In the genomic region with DNA sequence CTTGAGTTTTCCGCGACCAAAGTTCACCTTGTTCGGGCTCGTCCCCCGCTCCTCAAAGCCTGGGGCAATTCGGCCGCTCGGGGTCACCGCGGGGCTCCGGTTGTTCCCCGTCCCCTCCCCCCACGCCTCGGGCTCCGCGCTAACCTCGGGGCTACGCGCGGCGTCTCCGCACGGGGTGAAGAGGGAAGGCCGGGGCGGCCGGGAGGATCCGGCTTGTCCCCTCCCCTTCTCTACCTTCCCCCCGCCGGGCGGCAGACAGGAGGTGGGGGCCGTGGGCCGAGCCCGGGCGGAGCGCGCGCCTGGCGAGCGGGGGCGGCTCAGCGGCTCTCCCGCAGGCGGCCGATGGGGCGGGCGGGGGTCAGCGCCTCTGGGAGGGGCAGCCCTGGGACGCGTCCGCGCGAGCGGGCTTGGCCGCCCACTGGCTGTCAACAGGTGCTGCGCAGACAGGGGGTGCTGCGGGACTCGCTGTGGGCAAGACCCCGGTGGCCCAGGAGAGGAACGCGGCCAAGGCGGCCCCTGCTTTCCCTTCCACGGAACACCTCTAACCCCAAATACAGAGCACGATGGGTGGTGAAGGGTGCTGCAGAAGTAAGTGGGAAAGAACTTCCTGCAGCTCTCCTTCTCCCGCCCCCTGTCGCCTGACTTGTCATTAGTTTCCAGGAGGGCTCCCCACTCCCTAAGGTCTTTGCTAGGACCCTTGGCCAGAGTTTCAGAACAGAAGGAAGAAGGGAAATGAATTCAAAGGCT, we compare ENCODE assay signal across 8 cellular contexts. TPM values are rescaled to one million over a fixed set of nuclear protein-coding genes. Genes with fewer than 3 reads are reported as not detected.
A peak's percentile ranks its signal among the peaks of the same experiment; 100 is the strongest.
DNase-seq lines count a peak whose midpoint lies in the region; ATAC-seq and TF ChIP-seq lines count a peak whose summit lies in the region.

A gene with protein sequence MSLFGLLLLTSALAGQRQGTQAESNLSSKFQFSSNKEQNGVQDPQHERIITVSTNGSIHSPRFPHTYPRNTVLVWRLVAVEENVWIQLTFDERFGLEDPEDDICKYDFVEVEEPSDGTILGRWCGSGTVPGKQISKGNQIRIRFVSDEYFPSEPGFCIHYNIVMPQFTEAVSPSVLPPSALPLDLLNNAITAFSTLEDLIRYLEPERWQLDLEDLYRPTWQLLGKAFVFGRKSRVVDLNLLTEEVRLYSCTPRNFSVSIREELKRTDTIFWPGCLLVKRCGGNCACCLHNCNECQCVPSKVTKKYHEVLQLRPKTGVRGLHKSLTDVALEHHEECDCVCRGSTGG (minus strand): TSS at position 177 of the 747 bp plus-strand sequence. CDS start 896 bp downstream, outside the sequence.

- peak within 1 kb of the TSS; percentile 63; the same call in 1 of the 2 replicates for H3K27ac ChIP-seq in MM.1S (ENCODE audit: low read length)
- H3K27ac ChIP-seq in naive thymus-derived CD4-positive, alpha-beta T cell (ENCODE audit: low read depth, low read length): no peak within 1 kb of the TSS
- peak within 1 kb of the TSS; percentile 87 for H3K27ac ChIP-seq in vagina

- H3K27me3 ChIP-seq in MM.1S (replicated peaks; ENCODE audit: insufficient read depth, low read length) (no peaks in the 10 kb centered on the region), vagina (no peaks in the 10 kb centered on the region)
- peaks cover 0 to 13% of the 10 kb centered on the region in 2 donors for H3K27me3 ChIP-seq in naive thymus-derived CD4-positive, alpha-beta T cell (ENCODE audit: control insufficient read depth in 2 of 2, insufficient read depth in 2 of 2, low read length in 2 of 2)

- H3K4me2 ChIP-seq in MM.1S (ENCODE audit: low read depth, low read length): peak within 1 kb of the TSS; percentile 91

- no peaks in the 10 kb centered on the region for H4K20me1 ChIP-seq in MM.1S (ENCODE audit: insufficient read depth, low read length)

- H3K36me3 Mint-ChIP-seq in activated CD4-positive, alpha-beta T cell treated with anti-CD3 and anti-CD28 coated beads, Interleukin-2, amount 10 ng/mL, durations not matched to agents 7 days and 5 days (ENCODE audit: low read depth): no peaks in the 10 kb centered on the region
- peaks cover 3% of the 10 kb centered on the region for H3K36me3 Mint-ChIP-seq in activated T-helper 1 cell treated with anti-CD3 and anti-CD28 coated beads, Interleukin-12 subunit alpha, Interleukin-12 subunit beta, Interleukin-2, Interleukin-4 antibody, amounts not matched to agents 30 ng/mL and 10 ng/mL and 1 ng/mL, durations not matched to agents 14 hours and 24 hours and 36 hours (ENCODE audit: low read depth)
- peaks cover 0 to 7% (median 0%) of the 10 kb centered on the region in 5 donors for H3K36me3 Mint-ChIP-seq in naive thymus-derived CD4-positive, alpha-beta T cell

- H3K4me3 ChIP-seq in MM.1S (ENCODE audit: low read length) (peak within 1 kb of the TSS; percentile 77), foreskin fibroblast (ENCODE audit: low read depth in 1 of 2, low read length in 2 of 2) (peak within 1 kb of the TSS; percentile 93 to 97), vagina (peak within 1 kb of the TSS; percentile 68 to 94)
- no peak within 1 kb of the TSS for H3K4me3 ChIP-seq in naive thymus-derived CD4-positive, alpha-beta T cell (ENCODE audit: low read length)

- no peaks in the 10 kb centered on the region for H3K9me2 ChIP-seq in MM.1S (replicated peaks; ENCODE audit: insufficient read depth, low read length)

- no peaks in the 10 kb centered on the region for H3K79me2 ChIP-seq in MM.1S (ENCODE audit: low read length)

- peak within 1 kb of the TSS; percentile 54; the same call in 1 of the 2 replicates for H3K9ac ChIP-seq in MM.1S (ENCODE audit: low read length)

- H3K36me3 ChIP-seq in MM.1S (replicated peaks; ENCODE audit: insufficient read depth, low read length) (no peaks in the 10 kb centered on the region), vagina (no peaks in the 10 kb centered on the region)
- no peaks in the 10 kb centered on the region for H3K36me3 ChIP-seq in naive thymus-derived CD4-positive, alpha-beta T cell (ENCODE audit: control insufficient read depth in 2 of 3, insufficient read depth in 3 of 3, low read length in 3 of 3)

- POLR2A ChIA-PET in activated CD4-positive, alpha-beta T cell treated with anti-CD3 and anti-CD28 coated beads, Interleukin-2, amount 10 ng/mL, durations not matched to agents 7 days and 5 days (lab: Charles Lee): no interaction called here
- POLR2A ChIA-PET in naive thymus-derived CD4-positive, alpha-beta T cell (lab: Charles Lee): no interaction called here

- H3K4me1 ChIP-seq in MM.1S (ENCODE audit: low read length): peaks cover 27% of the 10 kb centered on the region
- no peaks in the 10 kb centered on the region for H3K4me1 ChIP-seq in naive thymus-derived CD4-positive, alpha-beta T cell (ENCODE audit: control insufficient read depth in 2 of 2, insufficient read depth in 2 of 2, low read length in 2 of 2)
- peaks cover 23% of the 10 kb centered on the region for H3K4me1 ChIP-seq in vagina

- TF ChIP-seq POLR2A in vagina (IDR thresholded peaks at IDR 0.05): peak in 1 of 2 donors; percentile 14

- H3K4me3 Mint-ChIP-seq in activated CD4-positive, alpha-beta T cell treated with anti-CD3 and anti-CD28 coated beads, Interleukin-2, amount 10 ng/mL, durations not matched to agents 7 days and 5 days: peak within 1 kb of the TSS; percentile 33
- H3K4me3 Mint-ChIP-seq in activated T-helper 1 cell treated with anti-CD3 and anti-CD28 coated beads, Interleukin-12 subunit alpha, Interleukin-12 subunit beta, Interleukin-2, Interleukin-4 antibody, amounts not matched to agents 30 ng/mL and 10 ng/mL and 1 ng/mL, durations not matched to agents 14 hours and 24 hours and 36 hours: peak within 1 kb of the TSS; percentile 60
- H3K4me3 Mint-ChIP-seq in naive thymus-derived CD4-positive, alpha-beta T cell: peak within 1 kb of the TSS; percentile 17 to 76 (median 62)

- no peaks in the 10 kb centered on the region for H3K9me3 Mint-ChIP-seq in activated CD4-positive, alpha-beta T cell treated with anti-CD3 and anti-CD28 coated beads, Interleukin-2, amount 10 ng/mL, durations not matched to agents 7 days and 5 days
- no peaks in the 10 kb centered on the region for H3K9me3 Mint-ChIP-seq in activated T-helper 1 cell treated with anti-CD3 and anti-CD28 coated beads, Interleukin-12 subunit alpha, Interleukin-12 subunit beta, Interleukin-2, Interleukin-4 antibody, amounts not matched to agents 30 ng/mL and 10 ng/mL and 1 ng/mL, durations not matched to agents 14 hours and 24 hours and 36 hours
- peaks cover 0 to 25% (median 6%) of the 10 kb centered on the region in 11 donors for H3K9me3 Mint-ChIP-seq in naive thymus-derived CD4-positive, alpha-beta T cell

- H2AFZ ChIP-seq in MM.1S (ENCODE audit: low read length): peak within 1 kb of the TSS; percentile 96

- H3F3A ChIP-seq in MM.1S (ENCODE audit: insufficient read depth, low read length): peaks cover 19% of the 10 kb centered on the region

- H3K27me3 Mint-ChIP-seq in activated CD4-positive, alpha-beta T cell treated with anti-CD3 and anti-CD28 coated beads, Interleukin-2, amount 10 ng/mL, durations not matched to agents 7 days and 5 days: peaks cover 56% of the 10 kb centered on the region
- peaks cover 43% of the 10 kb centered on the region for H3K27me3 Mint-ChIP-seq in activated T-helper 1 cell treated with anti-CD3 and anti-CD28 coated beads, Interleukin-12 subunit alpha, Interleukin-12 subunit beta, Interleukin-2, Interleukin-4 antibody, amounts not matched to agents 30 ng/mL and 10 ng/mL and 1 ng/mL, durations not matched to agents 14 hours and 24 hours and 36 hours (ENCODE audit: insufficient read depth)
- H3K27me3 Mint-ChIP-seq in naive thymus-derived CD4-positive, alpha-beta T cell: peaks cover 45 to 76% (median 64%) of the 10 kb centered on the region in 5 donors

- intact Hi-C loops in activated T-helper 1 cell treated with anti-CD3 and anti-CD28 coated beads, Interleukin-12 subunit alpha, Interleukin-12 subunit beta, Interleukin-2, Interleukin-4 antibody, amounts not matched to agents 30 ng/mL and 10 ng/mL and 1 ng/mL, durations not matched to agents 14 hours and 24 hours and 36 hours (cut with micrococcal nuclease): no loop called here
- intact Hi-C loops in naive thymus-derived CD4-positive, alpha-beta T cell (cut with micrococcal nuclease): no loop called here
- intact Hi-C loops in vagina (cut with DNase I): no loop called here

- peak; percentile 68 for ATAC-seq in naive thymus-derived CD4-positive, alpha-beta T cell
- no peak for ATAC-seq in GM18511 (IDR thresholded peaks at IDR 0.05; ENCODE audit: unreplicated experiment)

- TF ChIP-seq CTCF in MM.1S (IDR thresholded peaks at IDR 0.05; ENCODE audit: low read length): peak; percentile 37
- peak; percentile 30 for TF ChIP-seq CTCF in foreskin fibroblast (IDR thresholded peaks at IDR 0.05; ENCODE audit: low read depth, low read length)
- peak in 2 of 3 experiments; percentile 24 to 26 for TF ChIP-seq CTCF in vagina (IDR thresholded peaks at IDR 0.05)

- CTCF ChIA-PET in activated CD4-positive, alpha-beta T cell treated with anti-CD3 and anti-CD28 coated beads, Interleukin-2, amount 10 ng/mL, durations not matched to agents 7 days and 5 days (lab: Charles Lee): no interaction called here
- CTCF ChIA-PET in naive thymus-derived CD4-positive, alpha-beta T cell (lab: Charles Lee): no interaction called here

- peaks cover 4% of the 10 kb centered on the region for H3K4me1 Mint-ChIP-seq in activated CD4-positive, alpha-beta T cell treated with anti-CD3 and anti-CD28 coated beads, Interleukin-2, amount 10 ng/mL, durations not matched to agents 7 days and 5 days
- peaks cover 7% of the 10 kb centered on the region for H3K4me1 Mint-ChIP-seq in activated T-helper 1 cell treated with anti-CD3 and anti-CD28 coated beads, Interleukin-12 subunit alpha, Interleukin-12 subunit beta, Interleukin-2, Interleukin-4 antibody, amounts not matched to agents 30 ng/mL and 10 ng/mL and 1 ng/mL, durations not matched to agents 14 hours and 24 hours and 36 hours (ENCODE audit: low read depth)
- peaks cover 0 to 19% (median 13%) of the 10 kb centered on the region in 7 donors for H3K4me1 Mint-ChIP-seq in naive thymus-derived CD4-positive, alpha-beta T cell

- no peak for DNase-seq in activated CD4-positive, alpha-beta T cell treated with anti-CD3 and anti-CD28 coated beads, Interleukin-2, amount 10 ng/mL, durations not matched to agents 7 days and 5 days
- DNase-seq in activated CD4-positive, alpha-beta T cell treated with anti-CD3 and anti-CD28 coated beads, Interleukin-2, amount 50 U/mL, for 1 hour: no peak
- peak; percentile 66 for DNase-seq in MM.1S
- no peak for DNase-seq in activated T-helper 1 cell treated with anti-CD3 and anti-CD28 coated beads, Interleukin-12 subunit alpha, Interleukin-12 subunit beta, Interleukin-2, Interleukin-4 antibody, amounts not matched to agents 30 ng/mL and 10 ng/mL and 1 ng/mL, durations not matched to agents 14 hours and 24 hours and 36 hours (ENCODE audit: low spot score)
- peak; percentile 85 to 94 for DNase-seq in foreskin fibroblast
- peak in 3 of 9 donors; percentile 1 to 26 (median 10) for DNase-seq in naive thymus-derived CD4-positive, alpha-beta T cell
- no peak for DNase-seq in vagina (ENCODE audit: extremely low spot score in 2 of 2)

- no peak within 1 kb of the TSS for H3K27ac Mint-ChIP-seq in activated CD4-positive, alpha-beta T cell treated with anti-CD3 and anti-CD28 coated beads, Interleukin-2, amount 10 ng/mL, durations not matched to agents 7 days and 5 days
- no peak within 1 kb of the TSS for H3K27ac Mint-ChIP-seq in activated T-helper 1 cell treated with anti-CD3 and anti-CD28 coated beads, Interleukin-12 subunit alpha, Interleukin-12 subunit beta, Interleukin-2, Interleukin-4 antibody, amounts not matched to agents 30 ng/mL and 10 ng/mL and 1 ng/mL, durations not matched to agents 14 hours and 24 hours and 36 hours
- H3K27ac Mint-ChIP-seq in naive thymus-derived CD4-positive, alpha-beta T cell: no peak within 1 kb of the TSS

- H3K9me3 ChIP-seq in MM.1S (replicated peaks; ENCODE audit: insufficient read depth, low read length): no peaks in the 10 kb centered on the region
- no peaks in the 10 kb centered on the region for H3K9me3 ChIP-seq in naive thymus-derived CD4-positive, alpha-beta T cell (ENCODE audit: control insufficient read depth in 2 of 3, low read length in 3 of 3)
- no peaks in the 10 kb centered on the region for H3K9me3 ChIP-seq in vagina

RNA-seq across cellular contexts. Expression of the gene that starts here (rescaled TPM):
- not detected for total RNA-seq in activated CD4-positive, alpha-beta T cell treated with anti-CD3 and anti-CD28 coated beads, Interleukin-2, amount 10 ng/mL, durations not matched to agents 7 days and 5 days
- total RNA-seq in activated T-helper 1 cell treated with anti-CD3 and anti-CD28 coated beads, Interleukin-12 subunit alpha, Interleukin-12 subunit beta, Interleukin-2, Interleukin-4 antibody, amounts not matched to agents 30 ng/mL and 10 ng/mL and 1 ng/mL, durations not matched to agents 14 hours and 24 hours and 36 hours: not detected in 2 replicates
- total RNA-seq in naive thymus-derived CD4-positive, alpha-beta T cell: 1 to 10 TPM in 2 of 5 experiments, under 1 TPM in 1, not detected in 2; 0.19 to 2.0 (median 1.2) TPM
- not detected for polyA plus RNA-seq in naive thymus-derived CD4-positive, alpha-beta T cell
- total RNA-seq in vagina: 19.4 TPM

Comparison
In these comparisons a context has a peak if more than half of its experiments do, and no peak if none do; other contexts are left out.
1. DNase-seq: peak in MM.1S (single experiment) and foreskin fibroblast (2 of 2); none in activated CD4-positive, alpha-beta T cell treated with anti-CD3 and anti-CD28 coated beads, Interleukin-2, amount 10 ng/mL, durations not matched to agents 7 days and 5 days (single experiment), activated CD4-positive, alpha-beta T cell treated with anti-CD3 and anti-CD28 coated beads, Interleukin-2, amount 50 U/mL, for 1 hour (single experiment), activated T-helper 1 cell treated with anti-CD3 and anti-CD28 coated beads, Interleukin-12 subunit alpha, Interleukin-12 subunit beta, Interleukin-2, Interleukin-4 antibody, amounts not matched to agents 30 ng/mL and 10 ng/mL and 1 ng/mL, durations not matched to agents 14 hours and 24 hours and 36 hours (single experiment) and vagina (0 of 2).
2. Peak in every context shown above with its lines, with median percentiles within 50 percentile points of each other: H3K4me3 Mint-ChIP-seq and CTCF ChIP-seq.